ENCODE assay signal across 1 cellular context in genomic region chr1:228082260-228082974, GRCh38.
TF ChIP-seq lines count a peak whose summit lies in the region.

TSS of gene ARF1 (plus strand) at chr1:228082708. CDS start at chr1:228097115, 14,407 bp downstream.

TF ChIP-seq in K562, 482 proteins besides CTCF, POLR2A, EP300 and RAD21 (continued from another document and continues in another):
- TF ChIP-seq TRIM25 (IDR thresholded peaks at IDR 0.05; ENCODE audit: borderline replicate concordance) (no peak), STAG1 (CRISPR knock-in tag; IDR thresholded peaks at IDR 0.05; ENCODE audit: borderline replicate concordance) (no peak), KLF10 (CRISPR knock-in tag; IDR thresholded peaks at IDR 0.05) (no peak), XRCC5 (IDR thresholded peaks at IDR 0.05; ENCODE audit: low read depth, low read length) (no peak), MEF2A (IDR thresholded peaks at IDR 0.05; ENCODE audit: control insufficient read depth, low read depth, low read length) (no peak), ATF1 (CRISPR knock-in tag; IDR thresholded peaks at IDR 0.05) (peak; percentile 69; the same call in 1 of the 2 replicates), ATF1 (tag; IDR thresholded peaks at IDR 0.05) (peak; percentile 96), SRSF3 (IDR thresholded peaks at IDR 0.05; ENCODE audit: insufficient read depth, low read length) (no peak), ARID3B (CRISPR knock-in tag; IDR thresholded peaks at IDR 0.05; ENCODE audit: borderline replicate concordance) (peak; percentile 91; the same call in 1 of the 2 replicates), MITF (IDR thresholded peaks at IDR 0.05) (no peak), ZNF143 (CRISPR knock-in tag; IDR thresholded peaks at IDR 0.05) (peak; percentile 84), ZNF24 (IDR thresholded peaks at IDR 0.05) (no peak), SIRT6 (IDR thresholded peaks at IDR 0.05; ENCODE audit: low read depth, low read length) (no peak), NCOA2 (IDR thresholded peaks at IDR 0.05; ENCODE audit: partially characterized antibody in 2 of 2) (no peak), MBD1 (CRISPR knock-in tag; IDR thresholded peaks at IDR 0.05) (no peak), HOXB6 (CRISPR knock-in tag; IDR thresholded peaks at IDR 0.05; ENCODE audit: borderline replicate concordance) (no peak), ATF6 (CRISPR knock-in tag; IDR thresholded peaks at IDR 0.05) (peak; percentile 97), ZKSCAN1 (IDR thresholded peaks at IDR 0.05; ENCODE audit: low read depth, low read length) (0 out of 2 replicates have a peak, but pooled peaks have one; percentile 29), HDAC3 (IDR thresholded peaks at IDR 0.05; ENCODE audit: borderline replicate concordance, partially characterized antibody) (no peak), ATF4 (CRISPR knock-in tag; IDR thresholded peaks at IDR 0.05) (no peak), HMBOX1 (IDR thresholded peaks at IDR 0.05) (no peak), ZNF165 (CRISPR knock-in tag; IDR thresholded peaks at IDR 0.05; ENCODE audit: borderline replicate concordance) (0 out of 2 replicates have a peak, but pooled peaks have one; percentile 55), KAT8 (IDR thresholded peaks at IDR 0.05; ENCODE audit: low read depth) (no peak), ZNF282 (CRISPR knock-in tag; IDR thresholded peaks at IDR 0.05) (peak; percentile 76), BCOR (IDR thresholded peaks at IDR 0.05) (peak; percentile 96), ZEB2 (IDR thresholded peaks at IDR 0.05) (no peak), ZNF197 (CRISPR knock-in tag; IDR thresholded peaks at IDR 0.05; ENCODE audit: low read depth) (0 out of 2 replicates have a peak, but pooled peaks have one; percentile 65), ELF2 (CRISPR knock-in tag; IDR thresholded peaks at IDR 0.05) (peak; percentile 70), TFE3 (CRISPR knock-in tag; IDR thresholded peaks at IDR 0.05) (peak; percentile 3; the same call in 1 of the 2 replicates), ATF7 (IDR thresholded peaks at IDR 0.05) (peak; percentile 86), KLF16 (IDR thresholded peaks at IDR 0.05) (no peak), SMARCB1 (IDR thresholded peaks at IDR 0.05; ENCODE audit: insufficient read length, low read depth) (no peak), NFE2L1 (tag; IDR thresholded peaks at IDR 0.05; ENCODE audit: borderline replicate concordance, low read depth) (no peak), HDAC6 (IDR thresholded peaks at IDR 0.05; ENCODE audit: low read depth, low read length) (no peak), ZNF586 (CRISPR knock-in tag; conservative IDR thresholded peaks at IDR 0.05) (0 out of 2 replicates have a peak, but pooled peaks have one; percentile 12), SMAD3 (CRISPR knock-in tag; conservative IDR thresholded peaks at IDR 0.05) (no peak; the same call in 1 of the 2 replicates), TSC22D4 (tag; IDR thresholded peaks at IDR 0.05) (no peak), TFAM (CRISPR knock-in tag; conservative IDR thresholded peaks at IDR 0.05) (no peak), ZNF274 (IDR thresholded peaks at IDR 0.05; ENCODE audit: borderline replicate concordance, low read depth, low read length) (no peak; the same call in 1 of the 2 replicates), CBFA2T2 (conservative IDR thresholded peaks at IDR 0.05) (no peak), ZNF77 (CRISPR knock-in tag; IDR thresholded peaks at IDR 0.05) (peak; percentile 71; the same call in 1 of the 2 replicates), FOXP4 (CRISPR knock-in tag; IDR thresholded peaks at IDR 0.05; ENCODE audit: borderline replicate concordance) (no peak), ZBTB12 (CRISPR knock-in tag; IDR thresholded peaks at IDR 0.05) (peak; percentile 77), PREB (CRISPR knock-in tag; IDR thresholded peaks at IDR 0.05) (peak; percentile 78; the same call in 1 of the 2 replicates), TRIM28 (IDR thresholded peaks at IDR 0.05) (no peak; the same call in 1 of the 2 replicates)
